ENCODE assay signal across 26 cellular contexts in genomic region chr3:80283783-80284182, GRCh38.
DNase-seq lines count a peak whose midpoint lies in the region; ATAC-seq, FAIRE-seq and TF ChIP-seq lines count a peak whose summit lies in the region.
"Had no signal": no experiment of that assay in that cellular context is flagged by ENCODE, and none has a peak within 500 bp of the region (broad histone marks: within the 10 kb centered on the region; RNA-seq: fewer than 3 reads in every experiment).

No MANE protein-coding gene starts in this region.

- H3K36me3 ChIP-seq in PC-3 (ENCODE audit: low read depth, low read length): no peaks in the 10 kb centered on the region
- H3K36me3 ChIP-seq: BE2C, BLaER1 had no signal

- CTCF ChIA-PET in HEK293T (lab: Yijun Ruan, JAX) (no interaction called here), PC-3 (lab: Charles Lee) (no interaction called here)

- peak; percentile 48 for FAIRE-seq in A204.1 (lab: Jason Lieb, UNC)
- FAIRE-seq: GM12878, GM12892, GM18507 had no signal

- no peaks in the 10 kb centered on the region for H3K9me2 ChIP-seq in PC-3 (replicated peaks; ENCODE audit: low read length)

- no peak overlapping the region for H3K27ac ChIP-seq in PC-3 (ENCODE audit: low read length)
- H3K27ac ChIP-seq: BLaER1 had no signal

- intact Hi-C loops in PC-3 (cut with micrococcal nuclease): loop anchor here (5.0 to 10.0 kb wide), 2 partner anchors 51 to 231 kb away; no protein-coding TSS in a partner anchor

- POLR2A ChIA-PET in HEK293T (lab: Yijun Ruan, JAX) (no interaction called here), PC-3 (lab: Charles Lee; ENCODE audit: unreplicated experiment) (no interaction called here)

- no peaks in the 10 kb centered on the region for H3F3A ChIP-seq in PC-3 (ENCODE audit: low read length, unreplicated experiment)

- H3K9me3 ChIP-seq in PC-3 (ENCODE audit: low read length): no peaks in the 10 kb centered on the region
- H3K9me3 ChIP-seq: BE2C, BLaER1 had no signal

- TF ChIP-seq CTCF in PC-3 (conservative IDR thresholded peaks at IDR 0.05; ENCODE audit: low read depth, low read length): no peak

- H3K4me1 ChIP-seq in PC-3 (ENCODE audit: insufficient read depth, low read length): peaks cover 22% of the 10 kb centered on the region
- H3K4me1 ChIP-seq: BE2C, BLaER1 had no signal

- H3K4me2 ChIP-seq in PC-3 (ENCODE audit: low read length): 0 out of 2 replicates have a peak overlapping the region, but pooled peaks have one; percentile 4
- H3K4me2 ChIP-seq: BLaER1 had no signal

- BruUV-seq in PC-3 (replicated peaks; lab: Mats Ljungman, UMichigan): no TSS peak

- no peak overlapping the region for H2AFZ ChIP-seq in PC-3 (ENCODE audit: low read length)

- H4K20me1 ChIP-seq in PC-3 (ENCODE audit: low read length): no peaks in the 10 kb centered on the region
- H4K20me1 ChIP-seq: BLaER1 had no signal

- DNase-seq in HEK293T (ENCODE audit: extremely low spot score) (peak; percentile 17), PC-3 (peak; percentile 4), left kidney (ENCODE audit: low read depth, low spot score) (peak; percentile 2)
- no peak for DNase-seq in effector CD4-positive, alpha-beta T cell
- DNase-seq: ACHN; BE2C; C1 segment of cervical spinal cord; CD4-positive, alpha-beta memory T cell; CD4-positive, CD25-positive, alpha-beta regulatory T cell; CD8-positive, alpha-beta memory T cell; COR-L47; DMS 273 treated with DMSO at 0.1 percent for 48 hours; DMS153; DMS53; DMS79; DND-41; EL; GDM1 had no signal

- H3K27me3 ChIP-seq in PC-3 (ENCODE audit: low read length): no peaks in the 10 kb centered on the region
- H3K27me3 ChIP-seq: BE2C, BLaER1 had no signal

- ATAC-seq in PC-3 (peak; percentile 48), HG03175 (IDR thresholded peaks at IDR 0.05; ENCODE audit: unreplicated experiment) (no peak), HG03039 (IDR thresholded peaks at IDR 0.05; ENCODE audit: unreplicated experiment) (no peak), GM21360 (IDR thresholded peaks at IDR 0.05; ENCODE audit: unreplicated experiment) (no peak)
- ATAC-seq: GM12878 had no signal

- H3K9ac ChIP-seq in PC-3 (ENCODE audit: low read length): no peak overlapping the region
- H3K9ac ChIP-seq: BLaER1 had no signal

- H3K79me2 ChIP-seq in PC-3 (ENCODE audit: low read length): no peaks in the 10 kb centered on the region

- H3K4me3 ChIP-seq in PC-3 (ENCODE audit: low read length): no peak overlapping the region
- H3K4me3 ChIP-seq: BLaER1, GM12878 had no signal

TF ChIP-seq in HEK293T, 16 proteins besides CTCF, POLR2A, EP300 and RAD21:
- no peak for TF ChIP-seq ELF4 (IDR thresholded peaks at IDR 0.05)
- no peak; the same call in 1 of the 2 replicates for TF ChIP-seq FOXM1 (IDR thresholded peaks at IDR 0.05; ENCODE audit: borderline replicate concordance)
- TF ChIP-seq FOXA1 (IDR thresholded peaks at IDR 0.05): peak; percentile 79
- TF ChIP-seq LEF1 (IDR thresholded peaks at IDR 0.05; ENCODE audit: borderline replicate concordance): peak; percentile 96
- no peak for TF ChIP-seq FOXK2 (IDR thresholded peaks at IDR 0.05)
- TF ChIP-seq PKNOX1 (IDR thresholded peaks at IDR 0.05): peak; percentile 96
- TF ChIP-seq TARDBP (IDR thresholded peaks at IDR 0.05): peak; percentile 66
- no peak for TF ChIP-seq SP1 (IDR thresholded peaks at IDR 0.05)
- TF ChIP-seq L3MBTL2 (conservative IDR thresholded peaks at IDR 0.05): no peak
- TF ChIP-seq ZNF384 (IDR thresholded peaks at IDR 0.05): peak; percentile 94
- TF ChIP-seq BHLHE40 (IDR thresholded peaks at IDR 0.05; ENCODE audit: borderline replicate concordance): no peak
- no peak for TF ChIP-seq NFRKB (IDR thresholded peaks at IDR 0.05)
- no peak for TF ChIP-seq HDGF (IDR thresholded peaks at IDR 0.05; ENCODE audit: borderline replicate concordance)
- TF ChIP-seq ARNT (IDR thresholded peaks at IDR 0.05): peak; percentile 31
- no peak for TF ChIP-seq SUZ12 (IDR thresholded peaks at IDR 0.05)
- peak; percentile 96 for TF ChIP-seq CTBP1 (IDR thresholded peaks at IDR 0.05; ENCODE audit: borderline replicate concordance)
